18 cellular contexts compared by ENCODE assay signal in the genomic region with DNA sequence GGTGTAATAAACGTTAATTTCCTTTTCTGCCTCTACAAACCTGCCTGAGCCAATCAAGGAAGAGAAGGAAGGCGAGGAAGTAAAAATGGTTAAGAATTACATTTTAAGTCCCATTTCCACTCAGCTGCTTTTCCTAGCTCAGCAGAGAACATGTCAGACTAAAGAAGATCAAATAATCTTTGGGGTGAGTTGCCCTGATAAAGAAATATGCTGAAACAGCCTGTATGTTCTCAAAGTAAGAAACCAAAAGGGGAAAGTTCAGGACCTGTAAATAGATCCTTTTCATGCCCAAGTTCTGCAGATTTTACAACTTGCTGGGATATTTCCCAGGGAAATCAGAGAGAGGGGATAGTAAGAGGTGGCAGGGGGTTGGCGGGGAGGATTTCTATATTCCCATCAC. TPM values are rescaled to one million over a fixed set of nuclear protein-coding genes. Genes with fewer than 3 reads are reported as not detected.
DNase-seq lines count a peak whose midpoint lies in the region; ATAC-seq and TF ChIP-seq lines count a peak whose summit lies in the region.
"Had no signal": no experiment of that assay in that cellular context is flagged by ENCODE, and none has a peak within 500 bp of the region (broad histone marks: within the 10 kb centered on the region; RNA-seq: fewer than 3 reads in every experiment).

No MANE protein-coding gene starts in this region.

- no peaks in the 10 kb centered on the region for H3K9me3 ChIP-seq in SK-N-SH
- no peaks in the 10 kb centered on the region for H3K9me3 ChIP-seq in Loucy (ENCODE audit: insufficient read depth, low read depth, low read length)
- H3K9me3 ChIP-seq in neuron (ENCODE audit: low read length) = no peaks in the 10 kb centered on the region
- no peaks in the 10 kb centered on the region for H3K9me3 ChIP-seq in prostate gland

- TF ChIP-seq CTCF in SK-N-SH (IDR thresholded peaks at IDR 0.05) (no peak), Loucy (conservative IDR thresholded peaks at IDR 0.05; ENCODE audit: low read length) (no peak), brain (conservative IDR thresholded peaks at IDR 0.05) (no peak), prostate gland (IDR thresholded peaks at IDR 0.05) (no peak), GM10248 (IDR thresholded peaks at IDR 0.05; ENCODE audit: control extremely low read depth, extremely low read depth, low read depth, missing control alignments) (no peak)

- no peak for TF ChIP-seq POLR2A in prostate gland (IDR thresholded peaks at IDR 0.05)

- H2AFZ ChIP-seq in SK-N-SH (ENCODE audit: low read depth) (no peak overlapping the region), Loucy (ENCODE audit: low read length) (peak overlapping the region; percentile 75), neuron (ENCODE audit: low read depth, low read length) (peak overlapping the region; percentile 19)

- POLR2A ChIA-PET in SK-N-SH (lab: Yijun Ruan, JAX) (no interaction called here), GM10248 (lab: Yijun Ruan, JAX) (no interaction called here)

- no peak for DNase-seq in SK-N-SH
- DNase-seq in prostate gland (ENCODE audit: low spot score) = no peak
- no peak for DNase-seq in GM10248 (ENCODE audit: extremely low spot score)
- no peak for DNase-seq in NOMO-1 (lab: John Stamatoyannopoulos, UW; ENCODE audit: unreplicated experiment in 2 of 2)
- DNase-seq: activated CD4-positive, alpha-beta T cell treated with anti-CD3 and anti-CD28 coated beads for 48 hours; activated naive CD4-positive, alpha-beta T cell; CD8-positive, alpha-beta T cell; glutamatergic neuron; KG1; kidney glomerular epithelial cell; retina; stimulated activated CD4-positive, alpha-beta T cell treated with anti-CD3 and anti-CD28 coated beads, Interleukin-4, amount 100 ng/mL, for 4 hours; stimulated activated naive B cell treated with anti-CD40 and anti-IgM and Interleukin-4, amounts not matched to agents 10 μg/mL and 1 μg/mL and 100 μg/mL, for 72 hours had no signal

- peaks cover 5% of the 10 kb centered on the region for H3K27me3 Mint-ChIP-seq in brain
- H3K27me3 Mint-ChIP-seq: stimulated activated naive B cell treated with anti-CD40 and anti-IgM and Interleukin-4, amounts not matched to agents 10 μg/mL and 1 μg/mL and 100 μg/mL, for 72 hours had no signal

- intact Hi-C loops in prostate gland (cut with DNase I) = no loop called here

- no peak overlapping the region for H3K4me3 ChIP-seq in SK-N-SH (ENCODE audit: low read depth in 2 of 2, low read length in 1 of 2)
- no peak overlapping the region for H3K4me3 ChIP-seq in Loucy (ENCODE audit: low read length, poor library complexity, severe bottlenecking)
- no peak overlapping the region for H3K4me3 ChIP-seq in neuron (ENCODE audit: low read length)
- H3K4me3 ChIP-seq in prostate gland = no peak overlapping the region

- peak overlapping the region in 4 of 5 experiments; percentile 4 to 82 (median 36) for H3K27ac Mint-ChIP-seq in brain
- H3K27ac Mint-ChIP-seq: CD8-positive, alpha-beta T cell; stimulated activated naive B cell treated with anti-CD40 and anti-IgM and Interleukin-4, amounts not matched to agents 10 μg/mL and 1 μg/mL and 100 μg/mL, for 72 hours had no signal

- 87% methylated on average over 3 of the region's 3 CpGs for WGBS in SK-N-SH (ENCODE audit: low lambda C conversion rate)
- WGBS in prostate gland = 81% methylated on average over 3 of the region's 3 CpGs

- CTCF ChIA-PET in SK-N-SH (lab: Yijun Ruan, JAX) = no interaction called here
- CTCF ChIA-PET in GM10248 (lab: Yijun Ruan, JAX) = interaction anchor here (1.2 kb wide), 1 partner anchor 22 kb away, joined by 3 read pairs; no protein-coding TSS in a partner anchor

- H3K4me1 Mint-ChIP-seq in brain = peaks cover 51% of the 10 kb centered on the region

- ATAC-seq in SK-N-SH treated with all-trans-retinoic acid at 6 μM for 48 hours = no peak
- ATAC-seq: CD8-positive, alpha-beta T cell; stimulated activated naive B cell treated with anti-CD40 and anti-IgM and Interleukin-4, amounts not matched to agents 10 μg/mL and 1 μg/mL and 100 μg/mL, for 72 hours had no signal

- H3K4me1 ChIP-seq in SK-N-SH (ENCODE audit: control insufficient read depth in 1 of 2, insufficient read depth in 2 of 2, low read depth in 1 of 2, low read length in 1 of 2) (peaks cover 0 to 30% of the 10 kb centered on the region in 2 experiments), Loucy (ENCODE audit: insufficient read depth, low read length, poor library complexity, severe bottlenecking) (peaks cover 24% of the 10 kb centered on the region), neuron (ENCODE audit: insufficient read depth, low read length) (peaks cover 45% of the 10 kb centered on the region), prostate gland (replicated peaks) (no peaks in the 10 kb centered on the region)

- no peak for TF ChIP-seq RAD21 in SK-N-SH (IDR thresholded peaks at IDR 0.05; ENCODE audit: low read length)

- no peaks in the 10 kb centered on the region for H3K9me2 ChIP-seq in SK-N-SH
- H3K9me2 ChIP-seq in Loucy (replicated peaks; ENCODE audit: low read depth, low read length) = no peaks in the 10 kb centered on the region

- H3K36me3 Mint-ChIP-seq in brain = no peaks in the 10 kb centered on the region
- H3K36me3 Mint-ChIP-seq: CD8-positive, alpha-beta T cell; stimulated activated naive B cell treated with anti-CD40 and anti-IgM and Interleukin-4, amounts not matched to agents 10 μg/mL and 1 μg/mL and 100 μg/mL, for 72 hours had no signal

- H3K9ac ChIP-seq in SK-N-SH = no peak overlapping the region
- no peak overlapping the region for H3K9ac ChIP-seq in Loucy (ENCODE audit: low read depth, low read length, poor library complexity, severe bottlenecking)

- no peaks in the 10 kb centered on the region for H4K20me1 ChIP-seq in SK-N-SH (ENCODE audit: insufficient read depth)
- no peaks in the 10 kb centered on the region for H4K20me1 ChIP-seq in Loucy (ENCODE audit: insufficient read depth, low read length, poor library complexity, severe bottlenecking)

- no peaks in the 10 kb centered on the region for H3K36me3 ChIP-seq in SK-N-SH (replicated peaks in 1 of 2; ENCODE audit: control insufficient read depth in 1 of 2, insufficient read depth in 2 of 2, low read length in 1 of 2)
- no peaks in the 10 kb centered on the region for H3K36me3 ChIP-seq in Loucy (ENCODE audit: insufficient read depth, low read length)
- H3K36me3 ChIP-seq in neuron (ENCODE audit: insufficient read depth, low read length) = no peaks in the 10 kb centered on the region
- H3K36me3 ChIP-seq in prostate gland = no peaks in the 10 kb centered on the region

- H3K27ac ChIP-seq in SK-N-SH (ENCODE audit: low read depth in 2 of 2, low read length in 1 of 2) (peak overlapping the region; percentile 6 to 99; a peak in 3 of 4 replicates), prostate gland (no peak overlapping the region)
- H3K27ac ChIP-seq: 22Rv1 had no signal

- H3K27me3 ChIP-seq in SK-N-SH (ENCODE audit: insufficient read depth) (no peaks in the 10 kb centered on the region), Loucy (ENCODE audit: insufficient read depth, low read length, poor library complexity, severe bottlenecking) (no peaks in the 10 kb centered on the region), neuron (ENCODE audit: insufficient read depth, low read length) (no peaks in the 10 kb centered on the region), prostate gland (replicated peaks; ENCODE audit: insufficient read depth) (no peaks in the 10 kb centered on the region)

- H3K79me2 ChIP-seq in SK-N-SH (ENCODE audit: insufficient read depth) (no peaks in the 10 kb centered on the region), Loucy (ENCODE audit: insufficient read depth, low read length) (no peaks in the 10 kb centered on the region)

- H3K4me2 ChIP-seq in SK-N-SH (no peak overlapping the region), Loucy (ENCODE audit: low read depth, low read length, poor library complexity, severe bottlenecking) (no peak overlapping the region)

- H3K9me3 Mint-ChIP-seq in brain = peaks cover 0 to 5% (median 0%) of the 10 kb centered on the region in 5 experiments
- H3K9me3 Mint-ChIP-seq: CD8-positive, alpha-beta T cell had no signal

- no peak overlapping the region for H3K4me3 Mint-ChIP-seq in brain
- H3K4me3 Mint-ChIP-seq: CD8-positive, alpha-beta T cell; stimulated activated naive B cell treated with anti-CD40 and anti-IgM and Interleukin-4, amounts not matched to agents 10 μg/mL and 1 μg/mL and 100 μg/mL, for 72 hours had no signal

- peaks cover 24% of the 10 kb centered on the region for H3F3A ChIP-seq in SK-N-SH (replicated peaks; ENCODE audit: insufficient read depth)
- no peaks in the 10 kb centered on the region; the same call in 1 of the 2 replicates for H3F3A ChIP-seq in Loucy (ENCODE audit: low read depth)

- no peak for TF ChIP-seq EP300 in SK-N-SH (IDR thresholded peaks at IDR 0.05; ENCODE audit: borderline replicate concordance in 1 of 2, low read depth in 1 of 2, low read length in 1 of 2)

TF ChIP-seq in SK-N-SH, 30 proteins besides CTCF, POLR2A, EP300 and RAD21 (continues in another document):
- TF ChIP-seq EZH2phosphoT487 (IDR thresholded peaks at IDR 0.05; ENCODE audit: borderline replicate concordance, low read depth) (no peak), FOXM1 (IDR thresholded peaks at IDR 0.05; ENCODE audit: low read depth) (no peak)
- TF ChIP-seq, protein P1, sequence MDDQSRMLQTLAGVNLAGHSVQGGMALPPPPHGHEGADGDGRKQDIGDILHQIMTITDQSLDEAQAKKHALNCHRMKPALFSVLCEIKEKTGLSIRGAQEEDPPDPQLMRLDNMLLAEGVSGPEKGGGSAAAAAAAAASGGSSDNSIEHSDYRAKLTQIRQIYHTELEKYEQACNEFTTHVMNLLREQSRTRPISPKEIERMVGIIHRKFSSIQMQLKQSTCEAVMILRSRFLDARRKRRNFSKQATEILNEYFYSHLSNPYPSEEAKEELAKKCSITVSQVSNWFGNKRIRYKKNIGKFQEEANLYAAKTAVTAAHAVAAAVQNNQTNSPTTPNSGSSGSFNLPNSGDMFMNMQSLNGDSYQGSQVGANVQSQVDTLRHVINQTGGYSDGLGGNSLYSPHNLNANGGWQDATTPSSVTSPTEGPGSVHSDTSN (IDR thresholded peaks at IDR 0.05) = no peak

TF ChIP-seq in SK-N-SH treated with all-trans-retinoic acid at 6 μM for 48 hours, 23 proteins besides CTCF, POLR2A, EP300 and RAD21 (continues in another document):
- TF ChIP-seq ESRRG (CRISPR knock-in tag; IDR thresholded peaks at IDR 0.05) = no peak

RNA-seq across cellular contexts. Expression of gene PHLDA1, which starts 55.5 kb away (rescaled TPM):
- polyA plus RNA-seq in SK-N-SH (2012; rRNA removed) (21.6 and 26.2 TPM in 2 replicates), brain (ENCODE audit: insufficient read depth, low read depth, low replicate concordance) (11.5 TPM)
- polyA plus RNA-seq in SK-N-SH (2012; cell fraction: cytosol; rRNA removed) = 20.1 and 20.3 TPM in 2 replicates
- polyA plus RNA-seq in SK-N-SH (2012; cell fraction: nucleus; rRNA removed) = 19.8 and 24.5 TPM in 2 replicates
- 10 to 100 TPM in 1 of 2 donors, 1 to 10 TPM in 1; 8.8 to 11.8 TPM for total RNA-seq in prostate gland

Comparison
In these comparisons a context has a peak if more than half of its experiments do, and no peak if none do; other contexts are left out.
1. H3K27ac ChIP-seq: peak in SK-N-SH (2 of 2); none in prostate gland (0 of 2).